ENCODE assay signal across 8 cellular contexts in genomic region chr3:155079795-155080546, GRCh38. TPM values are rescaled to one million over a fixed set of nuclear protein-coding genes. Genes with fewer than 3 reads are reported as not detected.
DNase-seq lines count a peak whose midpoint lies in the region; ATAC-seq and TF ChIP-seq lines count a peak whose summit lies in the region.

TSS of gene MME (plus strand) at chr3:155080319. CDS start at chr3:155084168, 3,849 bp downstream.

- H3K36me3 Mint-ChIP-seq in HFFc6 (ENCODE audit: low read depth) (peaks cover 10% of the 10 kb centered on the region), glutamatergic neuron (ENCODE audit: unreplicated experiment) (no peaks in the 10 kb centered on the region), osteocyte (ENCODE audit: unreplicated experiment) (peaks cover 3% of the 10 kb centered on the region)

- H3K27me3 ChIP-seq in WERI-Rb-1 (ENCODE audit: insufficient read depth, low read depth, severe bottlenecking): no peaks in the 10 kb centered on the region

- H3K4me3 Mint-ChIP-seq in HFFc6 (peak within 1 kb of the TSS; percentile 92), glutamatergic neuron (ENCODE audit: unreplicated experiment) (peak within 1 kb of the TSS; percentile 88), osteocyte (ENCODE audit: unreplicated experiment) (peak within 1 kb of the TSS; percentile 86)

- H3K27ac Mint-ChIP-seq in HFFc6 (peak within 1 kb of the TSS; percentile 77), glutamatergic neuron (ENCODE audit: unreplicated experiment) (no peak within 1 kb of the TSS), osteocyte (ENCODE audit: unreplicated experiment) (peak within 1 kb of the TSS; percentile 43)

- H3K27ac ChIP-seq in WERI-Rb-1: no peak within 1 kb of the TSS

- POLR2A ChIA-PET in AG04449 (lab: Yijun Ruan, JAX): interaction anchor here (0.6 to 1.0 kb wide), 2 partner anchors 9 to 349 kb away, joined by 3 read pairs; no protein-coding TSS in a partner anchor

- H3K36me3 ChIP-seq in WERI-Rb-1: no peaks in the 10 kb centered on the region

- TF ChIP-seq CTCF in AG04449 (IDR thresholded peaks at IDR 0.05; ENCODE audit: insufficient read depth, low read length, missing control alignments) (no peak), HFFc6 (IDR thresholded peaks at IDR 0.05) (no peak), WERI-Rb-1 (IDR thresholded peaks at IDR 0.05; ENCODE audit: low read depth, low read length) (no peak), glutamatergic neuron (IDR thresholded peaks at IDR 0.05; ENCODE audit: partially characterized antibody, unreplicated experiment) (no peak), osteocyte (IDR thresholded peaks at IDR 0.05) (no peak)

- CTCF ChIA-PET in AG04449 (lab: Yijun Ruan, JAX): interaction anchor here (0.7 to 1.6 kb wide), 6 partner anchors 9 to 175 kb away, joined by 3 to 5 read pairs (median 4); no protein-coding TSS in a partner anchor

- no peaks in the 10 kb centered on the region for H3K27me3 Mint-ChIP-seq in HFFc6 (ENCODE audit: insufficient read depth)
- H3K27me3 Mint-ChIP-seq in glutamatergic neuron (ENCODE audit: unreplicated experiment): no peaks in the 10 kb centered on the region
- H3K27me3 Mint-ChIP-seq in osteocyte (ENCODE audit: unreplicated experiment): no peaks in the 10 kb centered on the region

- no peaks in the 10 kb centered on the region for H3K9me3 ChIP-seq in WERI-Rb-1 (ENCODE audit: severe bottlenecking)

- H3K4me1 Mint-ChIP-seq in HFFc6 (ENCODE audit: low read depth) (peaks cover 59% of the 10 kb centered on the region), glutamatergic neuron (ENCODE audit: low read depth, unreplicated experiment) (peaks cover 4% of the 10 kb centered on the region), osteocyte (ENCODE audit: unreplicated experiment) (peaks cover 16% of the 10 kb centered on the region)

- DNase-seq in AG04449 (ENCODE audit: low read depth, low spot score) (no peak), HFFc6 (peak; percentile 55), WERI-Rb-1 (peak; percentile 68), glutamatergic neuron (peak; percentile 69), osteocyte (ENCODE audit: extremely low spot score, unreplicated experiment) (peak; percentile 83), NCI-H187 (lab: John Stamatoyannopoulos, UW) (no peak)
- DNase-seq in stimulated activated CD4-positive, alpha-beta T cell treated with anti-CD3 and anti-CD28 coated beads, Interleukin-1b, Interleukin-23, amount 100 ng/mL, for 48 hours: no peak

- H3K9me3 Mint-ChIP-seq in HFFc6 (0 out of 2 replicates have a peak, but pooled peaks cover 3% of the 10 kb centered on the region), glutamatergic neuron (ENCODE audit: unreplicated experiment) (no peaks in the 10 kb centered on the region), osteocyte (ENCODE audit: unreplicated experiment) (peaks cover 8% of the 10 kb centered on the region)

- peak within 1 kb of the TSS; percentile 77 for H3K4me3 ChIP-seq in AG04449 (ENCODE audit: low read depth, low read length)
- peak within 1 kb of the TSS; percentile 58 for H3K4me3 ChIP-seq in WERI-Rb-1 (ENCODE audit: low read depth, low read length)

- ATAC-seq in GM19467 (IDR thresholded peaks at IDR 0.05; ENCODE audit: unreplicated experiment): no peak

RNA-seq across cellular contexts. Expression of gene MME, which starts in this region (rescaled TPM):
- 10 to 100 TPM; 40.3 to 85.5 (median 67.1) TPM for total RNA-seq in HFFc6 (2021; fragmentation: NEBNext Ultra II Directional; extraction: Animal tissue kit (Norgen Biotek cat#: 25700))
- total RNA-seq in glutamatergic neuron (ENCODE audit: unreplicated experiment) (6.6 TPM), osteocyte (13.9 and 14.5 TPM in 2 replicates)

Comparison
In these comparisons a context has a peak if more than half of its experiments do, and no peak if none do; other contexts are left out.
1. DNase-seq: peak in HFFc6 (single experiment), WERI-Rb-1 (single experiment), glutamatergic neuron (single experiment) and osteocyte (single experiment); none in AG04449 (single experiment), stimulated activated CD4-positive, alpha-beta T cell treated with anti-CD3 and anti-CD28 coated beads, Interleukin-1b, Interleukin-23, amount 100 ng/mL, for 48 hours (single experiment) and NCI-H187 (0 of 2).
2. Peak in every context shown above with its lines, with median percentiles within 50 percentile points of each other: H3K4me3 Mint-ChIP-seq.